28 cellular contexts compared by ENCODE assay signal in the genomic region with DNA sequence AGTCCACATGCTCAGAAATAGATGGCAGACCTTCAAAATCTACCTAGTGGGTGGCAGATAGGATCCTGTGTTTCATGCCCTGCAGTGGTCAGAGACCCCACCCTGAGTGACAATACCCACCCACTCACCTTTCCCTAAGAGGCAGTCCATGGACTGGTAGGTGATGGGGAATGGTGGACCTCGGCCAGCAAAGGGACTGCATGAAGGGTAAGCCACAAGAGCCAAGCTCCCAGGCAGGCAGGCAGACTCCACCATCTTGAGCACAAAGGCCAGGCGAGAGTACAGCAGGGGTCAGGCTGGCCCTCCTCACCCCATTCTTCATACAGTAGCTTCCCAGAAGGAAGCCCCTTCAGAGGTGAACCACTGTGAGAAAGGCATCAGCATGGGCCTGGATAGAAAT.
"Had no signal": no experiment of that assay in that cellular context is flagged by ENCODE, and none has a peak within 500 bp of the region (broad histone marks: within the 10 kb centered on the region; RNA-seq: fewer than 3 reads in every experiment).

No MANE protein-coding gene starts in this region.

- H3K4me1 ChIP-seq: body of pancreas, left lung, psoas muscle, right atrium auricular region, upper lobe of right lung had no signal

- H3K9me3 ChIP-seq: body of pancreas, left lung, ovary, psoas muscle, thyroid gland, upper lobe of right lung had no signal

- H3K4me3 Mint-ChIP-seq: activated CD4-positive, alpha-beta memory T cell treated with anti-CD3 and anti-CD28 coated beads for 36 hours; activated naive CD4-positive, alpha-beta T cell treated with anti-CD3 and anti-CD28 coated beads, Interleukin-2, amount 50 U/mL, for 24 hours; immature natural killer cell; mesothelial cell of epicardium; natural killer cell; stimulated activated naive CD8-positive, alpha-beta T cell treated with anti-CD3 and anti-CD28 coated beads, Interleukin-15, Interleukin-2, amounts not matched to agents 100 ng/mL and 50 ng/mL, for 24 hours; T-helper 1 cell treated with Interleukin-12 subunit alpha and Interleukin-12 subunit beta and Interleukin-4 antibody, amounts not matched to agents 30 μg/mL and 1 μg/mL, for 36 hours had no signal

- H3K36me3 Mint-ChIP-seq: activated CD4-positive, alpha-beta memory T cell treated with anti-CD3 and anti-CD28 coated beads for 36 hours had no signal

- ATAC-seq: body of pancreas, left lung, natural killer cell, psoas muscle, upper lobe of right lung had no signal

- H3K27ac ChIP-seq: body of pancreas, cardiac muscle cell, hepatocyte, left lung, ovary, psoas muscle, right atrium auricular region, upper lobe of right lung had no signal

- H3K27me3 ChIP-seq: body of pancreas, cardiac muscle cell, hepatocyte, left lung, ovary, right atrium auricular region, spleen, thyroid gland, upper lobe of right lung had no signal

- DNase-seq: activated CD4-positive, alpha-beta memory T cell treated with anti-CD3 and anti-CD28 coated beads for 36 hours; activated CD4-positive, alpha-beta T cell treated with anti-CD3 and anti-CD28 coated beads for 48 hours; activated gamma-delta T cell treated with Interleukin-2 at 50 U/mL for 16 hours; activated T-cell treated with anti-CD3 and anti-CD28 coated beads, Interleukin-2, amount 50 U/mL, for 1 hour; anterior cingulate cortex; body of pancreas; cortex of kidney; effector CD4-positive, alpha-beta T cell; foreskin fibroblast; glutamatergic neuron; immature natural killer cell; left lung; natural killer cell; ovary; psoas muscle; spleen; stimulated activated CD4-positive, alpha-beta T cell treated with anti-CD3 and anti-CD28 coated beads, Interleukin-4, amount 100 ng/mL, for 1 hour; substantia nigra; thyroid gland; upper lobe of right lung had no signal

- H3K79me2 ChIP-seq: hepatocyte had no signal

- H3K4me3 ChIP-seq: body of pancreas, cardiac muscle cell, hepatocyte, left lung, lung, ovary, psoas muscle, right atrium auricular region, spleen, thyroid gland, upper lobe of right lung had no signal

- H3K9me3 Mint-ChIP-seq: immature natural killer cell, natural killer cell had no signal

- H3K4me2 ChIP-seq: hepatocyte had no signal

- H3K36me3 ChIP-seq: cardiac muscle cell, ovary, right atrium auricular region had no signal

- H3K27ac Mint-ChIP-seq: activated CD4-positive, alpha-beta memory T cell treated with anti-CD3 and anti-CD28 coated beads for 36 hours; activated naive CD4-positive, alpha-beta T cell treated with anti-CD3 and anti-CD28 coated beads, Interleukin-2, amount 50 U/mL, for 24 hours; mesothelial cell of epicardium; T-helper 1 cell treated with Interleukin-12 subunit alpha and Interleukin-12 subunit beta and Interleukin-4 antibody, amounts not matched to agents 30 μg/mL and 1 μg/mL, for 36 hours had no signal

- H3K4me1 Mint-ChIP-seq: activated naive CD4-positive, alpha-beta T cell treated with anti-CD3 and anti-CD28 coated beads, Interleukin-2, amount 50 U/mL, for 24 hours; immature natural killer cell; natural killer cell had no signal

- H2AFZ ChIP-seq: hepatocyte had no signal

- H3K27me3 Mint-ChIP-seq: activated CD4-positive, alpha-beta memory T cell treated with anti-CD3 and anti-CD28 coated beads for 36 hours; activated naive CD4-positive, alpha-beta T cell treated with anti-CD3 and anti-CD28 coated beads, Interleukin-2, amount 50 U/mL, for 24 hours; stimulated activated naive CD8-positive, alpha-beta T cell treated with anti-CD3 and anti-CD28 coated beads, Interleukin-15, Interleukin-2, amounts not matched to agents 100 ng/mL and 50 ng/mL, for 24 hours had no signal
